In the genomic region with DNA sequence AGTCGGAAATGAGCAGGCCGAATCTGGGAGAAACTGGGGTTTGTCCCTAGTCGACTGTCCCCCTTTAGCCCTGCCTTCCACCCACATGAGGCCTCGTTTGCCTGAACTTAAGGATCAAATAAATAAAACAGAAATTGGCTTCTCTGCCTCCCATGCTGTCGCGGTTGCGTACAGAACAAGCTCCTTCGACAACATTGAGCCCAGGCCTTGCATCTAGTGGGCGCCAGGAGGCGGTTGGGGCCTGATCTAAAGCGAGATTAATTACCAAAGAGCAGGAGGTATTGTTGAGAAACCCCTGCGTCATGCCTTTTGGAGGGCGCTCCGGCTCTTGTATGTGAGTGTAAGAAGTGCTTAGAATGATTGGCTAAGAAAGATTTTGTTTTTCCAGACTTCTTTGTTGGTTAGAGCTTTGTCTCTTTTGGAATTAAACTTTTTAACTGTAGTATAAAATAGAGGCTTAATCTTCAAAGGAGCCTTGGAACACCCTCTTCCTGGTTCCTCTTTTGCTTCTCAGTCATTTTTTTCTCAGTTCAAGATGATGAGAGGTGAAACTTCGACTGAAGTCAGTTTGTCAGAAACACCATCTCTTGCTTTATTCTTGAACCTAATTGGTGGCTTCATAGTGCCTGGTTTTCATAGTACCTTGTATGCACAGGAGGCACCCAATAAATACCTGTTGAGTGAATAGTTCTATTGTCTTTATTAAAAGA, we compare ENCODE assay signal across 1 cellular context.
TF ChIP-seq lines count a peak whose summit lies in the region.

No MANE protein-coding gene starts in this region.

TF ChIP-seq in SK-N-SH, 30 proteins besides CTCF, POLR2A, EP300 and RAD21 (continued from another document):
- TF ChIP-seq, protein P1, sequence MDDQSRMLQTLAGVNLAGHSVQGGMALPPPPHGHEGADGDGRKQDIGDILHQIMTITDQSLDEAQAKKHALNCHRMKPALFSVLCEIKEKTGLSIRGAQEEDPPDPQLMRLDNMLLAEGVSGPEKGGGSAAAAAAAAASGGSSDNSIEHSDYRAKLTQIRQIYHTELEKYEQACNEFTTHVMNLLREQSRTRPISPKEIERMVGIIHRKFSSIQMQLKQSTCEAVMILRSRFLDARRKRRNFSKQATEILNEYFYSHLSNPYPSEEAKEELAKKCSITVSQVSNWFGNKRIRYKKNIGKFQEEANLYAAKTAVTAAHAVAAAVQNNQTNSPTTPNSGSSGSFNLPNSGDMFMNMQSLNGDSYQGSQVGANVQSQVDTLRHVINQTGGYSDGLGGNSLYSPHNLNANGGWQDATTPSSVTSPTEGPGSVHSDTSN (IDR thresholded peaks at IDR 0.05): 0 out of 2 replicates have a peak, but pooled peaks have one; percentile 9
- TF ChIP-seq MXI1 (IDR thresholded peaks at IDR 0.05; ENCODE audit: low read depth, low read length) (peak; percentile 23; the same call in 1 of the 2 replicates), FOSL2 (IDR thresholded peaks at IDR 0.05; ENCODE audit: borderline replicate concordance, low read depth) (no peak), TAF1 (IDR thresholded peaks at IDR 0.05; ENCODE audit: borderline replicate concordance, low read depth, low read length) (peak; percentile 47; the same call in 1 of the 2 replicates), MEF2A (IDR thresholded peaks at IDR 0.05; ENCODE audit: borderline replicate concordance, low read depth) (no peak), TCF12 (IDR thresholded peaks at IDR 0.05) (no peak), NRF1 (IDR thresholded peaks at IDR 0.05; ENCODE audit: low read depth, low read length) (no peak), ELF1 (IDR thresholded peaks at IDR 0.05) (no peak), RFX5 (IDR thresholded peaks at IDR 0.05; ENCODE audit: low read length) (no peak), RCOR1 (IDR thresholded peaks at IDR 0.05; ENCODE audit: low read length) (no peak), POLR2AphosphoS5 (IDR thresholded peaks at IDR 0.05; ENCODE audit: low read depth, low read length) (no peak), TEAD4 (IDR thresholded peaks at IDR 0.05; ENCODE audit: borderline replicate concordance, insufficient read depth) (no peak), YY1 (IDR thresholded peaks at IDR 0.05; ENCODE audit: low read depth) (no peak), GABPA (IDR thresholded peaks at IDR 0.05; ENCODE audit: low read depth) (no peak), SIN3A (IDR thresholded peaks at IDR 0.05; ENCODE audit: borderline replicate concordance, low read depth, low read length) (no peak), RXRA (IDR thresholded peaks at IDR 0.05; ENCODE audit: borderline replicate concordance, low read depth) (no peak), GATA2 (CRISPR knock-in tag; IDR thresholded peaks at IDR 0.05) (peak; percentile 94), SMC3 (IDR thresholded peaks at IDR 0.05; ENCODE audit: low read depth, low read length) (peak; percentile 40)
- TF ChIP-seq, protein P2, sequence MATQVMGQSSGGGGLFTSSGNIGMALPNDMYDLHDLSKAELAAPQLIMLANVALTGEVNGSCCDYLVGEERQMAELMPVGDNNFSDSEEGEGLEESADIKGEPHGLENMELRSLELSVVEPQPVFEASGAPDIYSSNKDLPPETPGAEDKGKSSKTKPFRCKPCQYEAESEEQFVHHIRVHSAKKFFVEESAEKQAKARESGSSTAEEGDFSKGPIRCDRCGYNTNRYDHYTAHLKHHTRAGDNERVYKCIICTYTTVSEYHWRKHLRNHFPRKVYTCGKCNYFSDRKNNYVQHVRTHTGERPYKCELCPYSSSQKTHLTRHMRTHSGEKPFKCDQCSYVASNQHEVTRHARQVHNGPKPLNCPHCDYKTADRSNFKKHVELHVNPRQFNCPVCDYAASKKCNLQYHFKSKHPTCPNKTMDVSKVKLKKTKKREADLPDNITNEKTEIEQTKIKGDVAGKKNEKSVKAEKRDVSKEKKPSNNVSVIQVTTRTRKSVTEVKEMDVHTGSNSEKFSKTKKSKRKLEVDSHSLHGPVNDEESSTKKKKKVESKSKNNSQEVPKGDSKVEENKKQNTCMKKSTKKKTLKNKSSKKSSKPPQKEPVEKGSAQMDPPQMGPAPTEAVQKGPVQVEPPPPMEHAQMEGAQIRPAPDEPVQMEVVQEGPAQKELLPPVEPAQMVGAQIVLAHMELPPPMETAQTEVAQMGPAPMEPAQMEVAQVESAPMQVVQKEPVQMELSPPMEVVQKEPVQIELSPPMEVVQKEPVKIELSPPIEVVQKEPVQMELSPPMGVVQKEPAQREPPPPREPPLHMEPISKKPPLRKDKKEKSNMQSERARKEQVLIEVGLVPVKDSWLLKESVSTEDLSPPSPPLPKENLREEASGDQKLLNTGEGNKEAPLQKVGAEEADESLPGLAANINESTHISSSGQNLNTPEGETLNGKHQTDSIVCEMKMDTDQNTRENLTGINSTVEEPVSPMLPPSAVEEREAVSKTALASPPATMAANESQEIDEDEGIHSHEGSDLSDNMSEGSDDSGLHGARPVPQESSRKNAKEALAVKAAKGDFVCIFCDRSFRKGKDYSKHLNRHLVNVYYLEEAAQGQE (IDR thresholded peaks at IDR 0.05; ENCODE audit: low read depth, low read length): no peak
- TF ChIP-seq, protein P3, sequence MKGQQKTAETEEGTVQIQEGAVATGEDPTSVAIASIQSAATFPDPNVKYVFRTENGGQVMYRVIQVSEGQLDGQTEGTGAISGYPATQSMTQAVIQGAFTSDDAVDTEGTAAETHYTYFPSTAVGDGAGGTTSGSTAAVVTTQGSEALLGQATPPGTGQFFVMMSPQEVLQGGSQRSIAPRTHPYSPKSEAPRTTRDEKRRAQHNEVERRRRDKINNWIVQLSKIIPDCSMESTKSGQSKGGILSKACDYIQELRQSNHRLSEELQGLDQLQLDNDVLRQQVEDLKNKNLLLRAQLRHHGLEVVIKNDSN (IDR thresholded peaks at IDR 0.05; ENCODE audit: borderline replicate concordance, low read depth): no peak
- TF ChIP-seq, protein P4, sequence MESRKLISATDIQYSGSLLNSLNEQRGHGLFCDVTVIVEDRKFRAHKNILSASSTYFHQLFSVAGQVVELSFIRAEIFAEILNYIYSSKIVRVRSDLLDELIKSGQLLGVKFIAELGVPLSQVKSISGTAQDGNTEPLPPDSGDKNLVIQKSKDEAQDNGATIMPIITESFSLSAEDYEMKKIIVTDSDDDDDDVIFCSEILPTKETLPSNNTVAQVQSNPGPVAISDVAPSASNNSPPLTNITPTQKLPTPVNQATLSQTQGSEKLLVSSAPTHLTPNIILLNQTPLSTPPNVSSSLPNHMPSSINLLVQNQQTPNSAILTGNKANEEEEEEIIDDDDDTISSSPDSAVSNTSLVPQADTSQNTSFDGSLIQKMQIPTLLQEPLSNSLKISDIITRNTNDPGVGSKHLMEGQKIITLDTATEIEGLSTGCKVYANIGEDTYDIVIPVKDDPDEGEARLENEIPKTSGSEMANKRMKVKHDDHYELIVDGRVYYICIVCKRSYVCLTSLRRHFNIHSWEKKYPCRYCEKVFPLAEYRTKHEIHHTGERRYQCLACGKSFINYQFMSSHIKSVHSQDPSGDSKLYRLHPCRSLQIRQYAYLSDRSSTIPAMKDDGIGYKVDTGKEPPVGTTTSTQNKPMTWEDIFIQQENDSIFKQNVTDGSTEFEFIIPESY (IDR thresholded peaks at IDR 0.05; ENCODE audit: borderline replicate concordance, low read depth): no peak
